ENCODE assay signal across 2 cellular contexts in genomic region chr19:2774953-2775555, GRCh38.
TF ChIP-seq lines count a peak whose summit lies in the region.

No MANE protein-coding gene starts in this region.

TF ChIP-seq in WTC11, 78 proteins besides CTCF, POLR2A, EP300 and RAD21:
- no peak for TF ChIP-seq SP1 (CRISPR knock-in tag; conservative IDR thresholded peaks at IDR 0.05)
- TF ChIP-seq, protein P1, sequence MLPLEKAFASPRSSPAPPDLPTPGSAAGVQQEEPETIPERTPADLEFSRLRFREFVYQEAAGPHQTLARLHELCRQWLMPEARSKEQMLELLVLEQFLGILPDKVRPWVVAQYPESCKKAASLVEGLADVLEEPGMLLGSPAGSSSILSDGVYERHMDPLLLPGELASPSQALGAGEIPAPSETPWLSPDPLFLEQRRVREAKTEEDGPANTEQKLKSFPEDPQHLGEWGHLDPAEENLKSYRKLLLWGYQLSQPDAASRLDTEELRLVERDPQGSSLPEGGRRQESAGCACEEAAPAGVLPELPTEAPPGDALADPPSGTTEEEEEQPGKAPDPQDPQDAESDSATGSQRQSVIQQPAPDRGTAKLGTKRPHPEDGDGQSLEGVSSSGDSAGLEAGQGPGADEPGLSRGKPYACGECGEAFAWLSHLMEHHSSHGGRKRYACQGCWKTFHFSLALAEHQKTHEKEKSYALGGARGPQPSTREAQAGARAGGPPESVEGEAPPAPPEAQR (CRISPR knock-in tag; IDR thresholded peaks at IDR 0.05): no peak
- TF ChIP-seq, protein P2, sequence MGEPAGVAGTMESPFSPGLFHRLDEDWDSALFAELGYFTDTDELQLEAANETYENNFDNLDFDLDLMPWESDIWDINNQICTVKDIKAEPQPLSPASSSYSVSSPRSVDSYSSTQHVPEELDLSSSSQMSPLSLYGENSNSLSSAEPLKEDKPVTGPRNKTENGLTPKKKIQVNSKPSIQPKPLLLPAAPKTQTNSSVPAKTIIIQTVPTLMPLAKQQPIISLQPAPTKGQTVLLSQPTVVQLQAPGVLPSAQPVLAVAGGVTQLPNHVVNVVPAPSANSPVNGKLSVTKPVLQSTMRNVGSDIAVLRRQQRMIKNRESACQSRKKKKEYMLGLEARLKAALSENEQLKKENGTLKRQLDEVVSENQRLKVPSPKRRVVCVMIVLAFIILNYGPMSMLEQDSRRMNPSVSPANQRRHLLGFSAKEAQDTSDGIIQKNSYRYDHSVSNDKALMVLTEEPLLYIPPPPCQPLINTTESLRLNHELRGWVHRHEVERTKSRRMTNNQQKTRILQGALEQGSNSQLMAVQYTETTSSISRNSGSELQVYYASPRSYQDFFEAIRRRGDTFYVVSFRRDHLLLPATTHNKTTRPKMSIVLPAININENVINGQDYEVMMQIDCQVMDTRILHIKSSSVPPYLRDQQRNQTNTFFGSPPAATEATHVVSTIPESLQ (CRISPR knock-in tag; IDR thresholded peaks at IDR 0.05): no peak
- no peak for TF ChIP-seq HMGXB4 (CRISPR knock-in tag; IDR thresholded peaks at IDR 0.05)
- TF ChIP-seq CREM (CRISPR knock-in tag; IDR thresholded peaks at IDR 0.05): no peak
- TF ChIP-seq, protein P3, sequence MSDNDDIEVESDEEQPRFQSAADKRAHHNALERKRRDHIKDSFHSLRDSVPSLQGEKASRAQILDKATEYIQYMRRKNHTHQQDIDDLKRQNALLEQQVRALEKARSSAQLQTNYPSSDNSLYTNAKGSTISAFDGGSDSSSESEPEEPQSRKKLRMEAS (CRISPR knock-in tag; IDR thresholded peaks at IDR 0.05): no peak
- TF ChIP-seq ZNF423 (CRISPR knock-in tag; IDR thresholded peaks at IDR 0.05): no peak
- TF ChIP-seq ESRRA (CRISPR knock-in tag; IDR thresholded peaks at IDR 0.05; ENCODE audit: borderline replicate concordance): no peak
- no peak for TF ChIP-seq NFATC4 (CRISPR knock-in tag; IDR thresholded peaks at IDR 0.05)
- no peak for TF ChIP-seq TEAD1 (CRISPR knock-in tag; IDR thresholded peaks at IDR 0.05)
- no peak for TF ChIP-seq PRRX2 (CRISPR knock-in tag; IDR thresholded peaks at IDR 0.05)
- TF ChIP-seq ZNF317 (CRISPR knock-in tag; IDR thresholded peaks at IDR 0.05; ENCODE audit: borderline replicate concordance, low read depth): no peak
- no peak for TF ChIP-seq FOXP1 (CRISPR knock-in tag; IDR thresholded peaks at IDR 0.05; ENCODE audit: borderline replicate concordance)
- TF ChIP-seq JAZF1 (CRISPR knock-in tag; IDR thresholded peaks at IDR 0.05): no peak
- TF ChIP-seq TEAD4 (CRISPR knock-in tag; IDR thresholded peaks at IDR 0.05): no peak

TF ChIP-seq in endothelial cell of umbilical vein, 7 proteins besides CTCF, POLR2A, EP300 and RAD21:
- TF ChIP-seq EZH2 (IDR thresholded peaks at IDR 0.05; ENCODE audit: borderline replicate concordance, low read depth, low read length, severe bottlenecking): no peak
- no peak for TF ChIP-seq MYC (IDR thresholded peaks at IDR 0.05; ENCODE audit: low read depth, low read length)
- TF ChIP-seq POLR2AphosphoS5 (IDR thresholded peaks at IDR 0.05; ENCODE audit: insufficient read depth, low read depth, low read length): no peak
- TF ChIP-seq, protein P3 (IDR thresholded peaks at IDR 0.05; ENCODE audit: insufficient read depth, insufficient read length): no peak
- no peak for TF ChIP-seq FOS (IDR thresholded peaks at IDR 0.05; ENCODE audit: borderline replicate concordance, insufficient read depth, low read length)
- TF ChIP-seq GATA2 (IDR thresholded peaks at IDR 0.05; ENCODE audit: insufficient read depth, insufficient read length, low read depth, low read length): no peak
TF ChIP-seq in endothelial cell of umbilical vein: peak in this region for 0.
